In the genomic region with DNA sequence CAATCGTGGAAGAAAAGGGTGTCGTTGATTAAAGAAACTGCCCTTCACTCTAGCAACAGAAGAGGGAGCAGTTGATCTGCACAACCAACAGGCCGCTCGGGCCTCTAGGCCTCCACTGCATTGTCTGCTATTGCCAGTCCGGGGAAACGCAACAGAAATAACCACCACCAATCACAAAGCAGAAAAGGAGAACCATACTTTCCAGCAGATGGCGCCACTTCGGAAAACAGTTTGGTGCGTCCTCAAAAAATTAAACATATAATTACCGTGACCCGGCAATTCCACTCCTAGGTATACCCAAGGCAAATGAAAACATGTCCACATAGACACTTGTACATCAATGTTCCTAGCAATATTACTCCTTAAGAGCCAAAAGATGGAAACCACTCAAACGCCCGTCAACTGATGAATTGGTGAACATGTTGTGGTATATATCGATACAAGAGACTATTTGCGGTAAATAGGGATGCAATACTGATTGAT, we compare ENCODE assay signal across 8 cellular contexts.
DNase-seq lines count a peak whose midpoint lies in the region; ATAC-seq and TF ChIP-seq lines count a peak whose summit lies in the region.

No MANE protein-coding gene starts in this region.

- H3K27ac Mint-ChIP-seq in activated CD8-positive, alpha-beta T cell treated with anti-CD3 and anti-CD28 coated beads for 36 hours = no peak overlapping the region

- no peaks in the 10 kb centered on the region for H3K36me3 Mint-ChIP-seq in activated CD8-positive, alpha-beta T cell treated with anti-CD3 and anti-CD28 coated beads for 36 hours (ENCODE audit: low read depth)

- peak; percentile 10 for TF ChIP-seq CTCF in GM20000 (IDR thresholded peaks at IDR 0.05; ENCODE audit: extremely low read depth, missing control alignments)
- peak; percentile 56 for TF ChIP-seq CTCF in activated CD8-positive, alpha-beta T cell treated with anti-CD3 and anti-CD28 coated beads for 36 hours (IDR thresholded peaks at IDR 0.05)
- peak in 1 of 3 donors; percentile 30 for TF ChIP-seq CTCF in ovary (IDR thresholded peaks at IDR 0.05)

- H3K27ac ChIP-seq in ovary = no peak overlapping the region

- intact Hi-C loops in activated CD8-positive, alpha-beta T cell treated with anti-CD3 and anti-CD28 coated beads for 36 hours (cut with micrococcal nuclease) = no loop called here
- intact Hi-C loops in ovary (cut with DNase I) = no loop called here

- H3K4me3 Mint-ChIP-seq in activated CD8-positive, alpha-beta T cell treated with anti-CD3 and anti-CD28 coated beads for 36 hours = no peak overlapping the region

- H3K4me1 ChIP-seq in ovary (ENCODE audit: insufficient read depth) = no peaks in the 10 kb centered on the region

- no peaks in the 10 kb centered on the region for H3K9me3 Mint-ChIP-seq in activated CD8-positive, alpha-beta T cell treated with anti-CD3 and anti-CD28 coated beads for 36 hours

- peaks cover 6% of the 10 kb centered on the region for H3K27me3 Mint-ChIP-seq in activated CD8-positive, alpha-beta T cell treated with anti-CD3 and anti-CD28 coated beads for 36 hours

- ATAC-seq in activated CD8-positive, alpha-beta T cell treated with anti-CD3 and anti-CD28 coated beads for 36 hours = peak; percentile 64

- H3K36me3 ChIP-seq in ovary = no peaks in the 10 kb centered on the region

- no peaks in the 10 kb centered on the region for H3K4me1 Mint-ChIP-seq in activated CD8-positive, alpha-beta T cell treated with anti-CD3 and anti-CD28 coated beads for 36 hours (ENCODE audit: low read depth)

- POLR2A ChIA-PET in activated CD8-positive, alpha-beta T cell treated with anti-CD3 and anti-CD28 coated beads for 36 hours (lab: Charles Lee) = no interaction called here

- 50 to 56% (median 53%) methylated on average over 15 of the region's 15 CpGs for WGBS in ovary, 3 donors

- TF ChIP-seq EP300 in ovary (IDR thresholded peaks at IDR 0.05) = no peak

- no peaks in the 10 kb centered on the region for H3K27me3 ChIP-seq in ovary

- no peaks in the 10 kb centered on the region for H3K9me3 ChIP-seq in ovary

- CTCF ChIA-PET in activated CD8-positive, alpha-beta T cell treated with anti-CD3 and anti-CD28 coated beads for 36 hours (lab: Charles Lee) = interaction anchor here (1.4 kb wide), 1 partner anchor 11 kb away, joined by 3 read pairs; no protein-coding TSS in a partner anchor

- no peak for TF ChIP-seq POLR2A in ovary (IDR thresholded peaks at IDR 0.05)

- DNase-seq in CMK (ENCODE audit: low read depth) = peak; percentile 38
- no peak for DNase-seq in GM20000 (ENCODE audit: low spot score)
- DNase-seq in NCI-H345 (lab: John Stamatoyannopoulos, UW) = peak; percentile 73
- DNase-seq in activated CD8-positive, alpha-beta T cell treated with anti-CD3 and anti-CD28 coated beads for 36 hours = peak; percentile 50
- peak; percentile 57 for DNase-seq in germinal center (ENCODE audit: low spot score)
- peak in 3 of 5 donors; percentile 32 to 53 (median 35) for DNase-seq in ovary
- DNase-seq in cerebellum (ENCODE audit: low spot score) = no peak
- DNase-seq in effector CD8-positive, alpha-beta T cell (lab: John Stamatoyannopoulos, UW) = no peak

- H3K4me3 ChIP-seq in ovary = no peak overlapping the region

Comparison
In these comparisons a context has a peak if more than half of its experiments do, and no peak if none do; other contexts are left out.
1. DNase-seq: peak in CMK (single experiment), NCI-H345 (single experiment), activated CD8-positive, alpha-beta T cell treated with anti-CD3 and anti-CD28 coated beads for 36 hours (single experiment), germinal center (single experiment) and ovary (3 of 5); none in GM20000 (single experiment), cerebellum (single experiment) and effector CD8-positive, alpha-beta T cell (single experiment).